29 cellular contexts compared by ENCODE assay signal in genomic region chr5:174925586-174925985, GRCh38.
"Had no signal": no experiment of that assay in that cellular context is flagged by ENCODE, and none has a peak within 500 bp of the region (broad histone marks: within the 10 kb centered on the region; RNA-seq: fewer than 3 reads in every experiment).

No MANE protein-coding gene starts in this region.

- ATAC-seq: activated CD8-positive, alpha-beta T cell treated with anti-CD3 and anti-CD28 coated beads for 36 hours; activated naive CD4-positive, alpha-beta T cell treated with anti-CD3 and anti-CD28 coated beads, Interleukin-2, amount 50 U/mL, for 72 hours; activated T-cell treated with anti-CD3 and anti-CD28 coated beads, Interleukin-2, amount 50 U/mL, for 4 hours; activated T-cell treated with anti-CD3 and anti-CD28 coated beads, Interleukin-2, amount 50 U/mL, for 72 hours; activated T-helper 17 cell treated with anti-CD3 and anti-CD28 coated beads, Interleukin-2, amount 50 U/mL, for 72 hours had no signal

- H3K9me3 ChIP-seq: ascending aorta had no signal

- H3K27ac ChIP-seq: ascending aorta, cardiac muscle cell, VCaP had no signal

- H3K4me3 ChIP-seq: ascending aorta, cardiac muscle cell had no signal

- H3K36me3 ChIP-seq: ascending aorta, cardiac muscle cell had no signal

- DNase-seq: activated B cell treated with CpG ODN at 0.5 μM for 24 hours; activated CD4-positive, alpha-beta memory T cell treated with anti-CD3 and anti-CD28 coated beads for 36 hours; activated CD4-positive, alpha-beta T cell treated with anti-CD3 and anti-CD28 coated beads for 4 hours; activated CD4-positive, alpha-beta T cell treated with anti-CD3 and anti-CD28 coated beads, Interleukin-2, amount 10 ng/mL, durations not matched to agents 24 days and 14 days; activated CD4-positive, alpha-beta T cell treated with anti-CD3 and anti-CD28 coated beads, Interleukin-2, amount 50 U/mL, for 1 hour; activated CD4-positive, alpha-beta T cell treated with anti-CD3 and anti-CD28 coated beads, Interleukin-2, amount 50 U/mL, for 4 hours; activated CD4-positive, CD25-positive, alpha-beta regulatory T cell treated with anti-CD3 and anti-CD28 coated beads, Interleukin-2, amount 50 U/mL, for 72 hours; activated CD8-positive, alpha-beta memory T cell treated with anti-CD3 and anti-CD28 coated beads, Interleukin-2, amount 50 U/mL, for 4 hours; activated CD8-positive, alpha-beta T cell treated with anti-CD3 and anti-CD28 coated beads for 36 hours; activated effector memory CD4-positive, alpha-beta T cell treated with anti-CD3 and anti-CD28 coated beads, Interleukin-2, amount 50 U/mL, for 16 hours; activated gamma-delta T cell treated with Interleukin-2 at 50 U/mL for 16 hours; activated naive CD4-positive, alpha-beta T cell; activated naive CD4-positive, alpha-beta T cell treated with anti-CD3 and anti-CD28 coated beads for 36 hours; activated naive CD4-positive, alpha-beta T cell treated with anti-CD3 and anti-CD28 coated beads, Interleukin-2, amount 50 U/mL, for 16 hours; activated naive CD8-positive, alpha-beta T cell treated with anti-CD3 and anti-CD28 coated beads for 36 hours; activated T-cell treated with anti-CD3 and anti-CD28 coated beads for 4 hours; activated T-cell treated with anti-CD3 and anti-CD28 coated beads, Interleukin-2, amount 50 U/mL, for 1 hour; activated T-cell treated with anti-CD3 and anti-CD28 coated beads, Interleukin-2, amount 50 U/mL, for 4 hours; activated T-cell treated with anti-CD3 and anti-CD28 coated beads, Interleukin-2, amount 50 U/mL, for 72 hours; caudate nucleus; cerebellar nuclear complex; T-helper 1 cell; T-helper 2 cell; T-helper 9 cell had no signal
